Comparison of ENCODE assay signal across 6 cellular contexts in genomic region chr11:81331073-81331472, GRCh38.
"Had no signal": no experiment of that assay in that cellular context is flagged by ENCODE, and none has a peak within 500 bp of the region (broad histone marks: within the 10 kb centered on the region; RNA-seq: fewer than 3 reads in every experiment).

No MANE protein-coding gene starts in this region.

- ATAC-seq: GM23338, HCT116, K562 had no signal

- DNase-seq: H7, HFFc6, IMR-90 had no signal
